16 cellular contexts compared by ENCODE assay signal in genomic region chr2:140600116-140600515, GRCh38.
A peak's percentile ranks its signal among the peaks of the same experiment; 100 is the strongest.
DNase-seq lines count a peak whose midpoint lies in the region; ATAC-seq and TF ChIP-seq lines count a peak whose summit lies in the region.
"Had no signal": no experiment of that assay in that cellular context is flagged by ENCODE, and none has a peak within 500 bp of the region (broad histone marks: within the 10 kb centered on the region; RNA-seq: fewer than 3 reads in every experiment).

No MANE protein-coding gene starts in this region.

- TF ChIP-seq CTCF in HEK293 (tag by site-specific recombination; IDR thresholded peaks at IDR 0.05) (no peak), RWPE1 (conservative IDR thresholded peaks at IDR 0.05; ENCODE audit: low read depth) (no peak), epithelial cell of proximal tubule (conservative IDR thresholded peaks at IDR 0.05; ENCODE audit: low read depth, low read length) (no peak), retinal pigment epithelial cell (conservative IDR thresholded peaks at IDR 0.05; ENCODE audit: low read depth, low read length) (no peak)

- H3K4me1 ChIP-seq in HEK293 (ENCODE audit: control insufficient read depth, insufficient read depth, low read length) = no peaks in the 10 kb centered on the region

- H3K9me3 ChIP-seq in HEK293 (ENCODE audit: control insufficient read depth, insufficient read depth, low read depth, low read length) = no peaks in the 10 kb centered on the region

- H3K36me3 ChIP-seq in HEK293 (ENCODE audit: control insufficient read depth in 2 of 2, insufficient read depth in 1 of 2, low read length in 2 of 2) = no peaks in the 10 kb centered on the region

- H3K27ac ChIP-seq in HEK293 (ENCODE audit: extremely low read depth, low read depth, low read length) = no peak overlapping the region
- no peak overlapping the region for H3K27ac ChIP-seq in RWPE1

- DNase-seq in RWPE1 (ENCODE audit: low spot score) = peak; percentile 13
- peak; percentile 39 for DNase-seq in epithelial cell of proximal tubule (ENCODE audit: low read depth)
- DNase-seq in retinal pigment epithelial cell (ENCODE audit: low read depth) = peak; percentile 76
- DNase-seq in Ammon's horn (ENCODE audit: low spot score) = no peak
- DNase-seq: activated CD4-positive, alpha-beta T cell treated with anti-CD3 and anti-CD28 coated beads for 1 hour; activated naive CD4-positive, alpha-beta T cell treated with anti-CD3 and anti-CD28 coated beads for 36 hours; hippocampal formation; left ventricle myocardium superior; naive B cell; NCI-H446; stimulated activated CD4-positive, alpha-beta T cell treated with anti-CD3 and anti-CD28 coated beads, Interleukin-2, amount 100 ng/mL, for 24 hours; stimulated activated CD8-positive, alpha-beta memory T cell treated with anti-CD3 and anti-CD28 coated beads, Interleukin-4, amount 100 ng/mL, for 48 hours had no signal

- ATAC-seq in HG02852 (IDR thresholded peaks at IDR 0.05; ENCODE audit: unreplicated experiment) = no peak
- ATAC-seq in activated CD4-positive, CD25-positive, alpha-beta regulatory T cell treated with anti-CD3 and anti-CD28 coated beads, Interleukin-2, amount 50 U/mL, for 24 hours = no peak
- ATAC-seq in HG02763 (IDR thresholded peaks at IDR 0.05; ENCODE audit: unreplicated experiment) = no peak
- ATAC-seq: left ventricle myocardium superior had no signal

- CTCF ChIA-PET in HEK293 (lab: Yijun Ruan, JAX) = interaction anchor here (0.6 to 1.2 kb wide), 4 partner anchors 9 to 704 kb away, joined by 3 to 5 read pairs (median 3); no protein-coding TSS in a partner anchor
- CTCF ChIA-PET in RWPE1 (lab: Yijun Ruan, JAX) = no interaction called here

- H3K4me3 ChIP-seq in HEK293 (ENCODE audit: low read depth, low read length) = no peak overlapping the region
- H3K4me3 ChIP-seq in epithelial cell of proximal tubule (ENCODE audit: low read depth, low read length) = no peak overlapping the region
- no peak overlapping the region for H3K4me3 ChIP-seq in retinal pigment epithelial cell (ENCODE audit: low read length)

- POLR2A ChIA-PET in HEK293 (lab: Yijun Ruan, JAX) = no interaction called here
- POLR2A ChIA-PET in RWPE1 (lab: Yijun Ruan, JAX; ENCODE audit: low non-redundant PET) = no interaction called here

TF ChIP-seq in HEK293, 187 proteins besides CTCF, POLR2A, EP300 and RAD21:
- TF ChIP-seq ZXDB (tag by site-specific recombination; IDR thresholded peaks at IDR 0.05) = no peak
- no peak for TF ChIP-seq ZSCAN18 (tag by site-specific recombination; IDR thresholded peaks at IDR 0.05)
- 0 out of 2 replicates have a peak, but pooled peaks have one; percentile 28 for TF ChIP-seq PRDM6 (tag by site-specific recombination; IDR thresholded peaks at IDR 0.05)
